ENCODE assay signal across 10 cellular contexts in genomic region chr10:4725917-4726606, GRCh38.
DNase-seq lines count a peak whose midpoint lies in the region; ATAC-seq, FAIRE-seq and TF ChIP-seq lines count a peak whose summit lies in the region.
"Had no signal": no experiment of that assay in that cellular context is flagged by ENCODE, and none has a peak within 500 bp of the region (broad histone marks: within the 10 kb centered on the region; RNA-seq: fewer than 3 reads in every experiment).

No MANE protein-coding gene starts in this region.

- 58 to 62% (median 60%) methylated on average over 4 of the region's 4 CpGs for WGBS in psoas muscle, 3 donors
- WGBS in testis, 2 donors = 76 to 84% methylated on average over 4 of the region's 4 CpGs

- H3K9me3 ChIP-seq in psoas muscle (no peaks in the 10 kb centered on the region), testis (no peaks in the 10 kb centered on the region)

- ATAC-seq in esophagus mucosa (peak; percentile 90), psoas muscle (peak in 3 of 4 donors; percentile 37 to 39 (median 37)), HG03135 (IDR thresholded peaks at IDR 0.05; ENCODE audit: unreplicated experiment) (no peak)

- FAIRE-seq in G401.6 (lab: Jason Lieb, UNC) = peak; percentile 34

- peaks cover 5% of the 10 kb centered on the region for H3K27me3 Mint-ChIP-seq in activated T-helper 2 cell treated with anti-CD3 and anti-CD28 coated beads, Interferon-gamma antibody, Interleukin-2, Interleukin-4, amounts not matched to agents 10 μg/mL and 5 μg/mL and 100 μg/mL, durations not matched to agents 14 hours and 24 hours and 36 hours (ENCODE audit: low read depth)

- H3K27ac Mint-ChIP-seq in activated T-helper 2 cell treated with anti-CD3 and anti-CD28 coated beads, Interferon-gamma antibody, Interleukin-2, Interleukin-4, amounts not matched to agents 10 μg/mL and 5 μg/mL and 100 μg/mL, durations not matched to agents 14 hours and 24 hours and 36 hours = no peak overlapping the region

- H3K36me3 Mint-ChIP-seq in activated T-helper 2 cell treated with anti-CD3 and anti-CD28 coated beads, Interferon-gamma antibody, Interleukin-2, Interleukin-4, amounts not matched to agents 10 μg/mL and 5 μg/mL and 100 μg/mL, durations not matched to agents 14 hours and 24 hours and 36 hours (ENCODE audit: low read depth) = no peaks in the 10 kb centered on the region

- H3K27me3 ChIP-seq in psoas muscle (ENCODE audit: insufficient read depth in 3 of 3, low read length in 2 of 3) (no peaks in the 10 kb centered on the region), testis (no peaks in the 10 kb centered on the region)
- H3K27me3 ChIP-seq: MG63 had no signal

- H3K4me3 ChIP-seq in psoas muscle (no peak overlapping the region), testis (no peak overlapping the region)
- H3K4me3 ChIP-seq: MG63 had no signal

- H3K4me3 Mint-ChIP-seq in activated T-helper 2 cell treated with anti-CD3 and anti-CD28 coated beads, Interferon-gamma antibody, Interleukin-2, Interleukin-4, amounts not matched to agents 10 μg/mL and 5 μg/mL and 100 μg/mL, durations not matched to agents 14 hours and 24 hours and 36 hours (ENCODE audit: low read depth) = no peak overlapping the region

- peaks cover 11% of the 10 kb centered on the region for H3K4me1 ChIP-seq in psoas muscle
- no peaks in the 10 kb centered on the region for H3K4me1 ChIP-seq in testis

- TF ChIP-seq POLR2A in testis (IDR thresholded peaks at IDR 0.05) = no peak

- DNase-seq in NCI-H460 (ENCODE audit: extremely low read depth, low read depth) (peak; percentile 75), psoas muscle (no peak), testis (no peak)
- DNase-seq in activated CD4-positive, alpha-beta T cell treated with anti-CD3 and anti-CD28 coated beads, Interleukin-2, amount 50 U/mL, for 4 hours = no peak
- DNase-seq in activated T-helper 2 cell treated with anti-CD3 and anti-CD28 coated beads, Interferon-gamma antibody, Interleukin-2, Interleukin-4, amounts not matched to agents 10 μg/mL and 5 μg/mL and 100 μg/mL, durations not matched to agents 14 hours and 24 hours and 36 hours (ENCODE audit: low spot score) = no peak
- DNase-seq: MG63; stimulated activated CD4-positive, alpha-beta T cell treated with anti-CD3 and anti-CD28 coated beads, Interleukin-2, amount 100 ng/mL, for 24 hours had no signal

- H3K27ac ChIP-seq in psoas muscle (no peak overlapping the region), testis (no peak overlapping the region)

- H3K9me3 Mint-ChIP-seq in activated T-helper 2 cell treated with anti-CD3 and anti-CD28 coated beads, Interferon-gamma antibody, Interleukin-2, Interleukin-4, amounts not matched to agents 10 μg/mL and 5 μg/mL and 100 μg/mL, durations not matched to agents 14 hours and 24 hours and 36 hours = no peaks in the 10 kb centered on the region

- H3K36me3 ChIP-seq in psoas muscle (ENCODE audit: insufficient read depth in 1 of 2, low read depth in 1 of 2) = no peaks in the 10 kb centered on the region
- H3K36me3 ChIP-seq in testis (ENCODE audit: low read depth, missing control alignments) = no peaks in the 10 kb centered on the region
- H3K36me3 ChIP-seq: MG63 had no signal

- TF ChIP-seq CTCF in psoas muscle (IDR thresholded peaks at IDR 0.05) (no peak), testis (IDR thresholded peaks at IDR 0.05) (no peak)

- intact Hi-C loops in psoas muscle (cut with DNase I) (no loop called here), testis (cut with DNase I; ENCODE audit: low total_unique reads) (no loop called here)
- intact Hi-C loops in activated T-helper 2 cell treated with anti-CD3 and anti-CD28 coated beads, Interferon-gamma antibody, Interleukin-2, Interleukin-4, amounts not matched to agents 10 μg/mL and 5 μg/mL and 100 μg/mL, durations not matched to agents 14 hours and 24 hours and 36 hours (cut with micrococcal nuclease) = no loop called here

- peaks cover 9% of the 10 kb centered on the region for H3K4me1 Mint-ChIP-seq in activated T-helper 2 cell treated with anti-CD3 and anti-CD28 coated beads, Interferon-gamma antibody, Interleukin-2, Interleukin-4, amounts not matched to agents 10 μg/mL and 5 μg/mL and 100 μg/mL, durations not matched to agents 14 hours and 24 hours and 36 hours (ENCODE audit: low read depth)
